In genomic region chr7:80134536-80135305, GRCh38 we compare ENCODE assay signal across 9 cellular contexts. TPM values are rescaled to one million over a fixed set of nuclear protein-coding genes. Genes with fewer than 3 reads are reported as not detected.
A peak's percentile ranks its signal among the peaks of the same experiment; 100 is the strongest.
DNase-seq lines count a peak whose midpoint lies in the region; ATAC-seq, FAIRE-seq and TF ChIP-seq lines count a peak whose summit lies in the region.
"Had no signal": no experiment of that assay in that cellular context is flagged by ENCODE, and none has a peak within 500 bp of the region (broad histone marks: within the 10 kb centered on the region; RNA-seq: fewer than 3 reads in every experiment).

TSS of gene GNAI1 (plus strand) at chr7:80134831. CDS start at chr7:80135161, 330 bp downstream.

- H2AFZ ChIP-seq in neural cell (ENCODE audit: low read depth, low read length): peak within 1 kb of the TSS; percentile 91

- DNase-seq in GM03348 (ENCODE audit: low spot score): peak; percentile 90
- peak; percentile 77 for DNase-seq in NCI-H774 (lab: John Stamatoyannopoulos, UW)
- DNase-seq in activated naive CD4-positive, alpha-beta T cell treated with anti-CD3 and anti-CD28 coated beads, Interleukin-2, amount 50 U/mL, for 72 hours (ENCODE audit: low spot score in 2 of 2): peak; percentile 29 to 56
- peak; percentile 73 for DNase-seq in globus pallidus (ENCODE audit: low spot score)
- peak; percentile 93 for DNase-seq in urothelium cell line (ENCODE audit: low spot score)
- no peak for DNase-seq in OCI-M2 (lab: John Stamatoyannopoulos, UW; ENCODE audit: unreplicated experiment)

- FAIRE-seq in urothelium cell line (lab: Jason Lieb, UNC): peak; percentile 90
- FAIRE-seq: endometrium had no signal

- H3K36me3 ChIP-seq in neural cell (ENCODE audit: insufficient read depth, low read length): no peaks in the 10 kb centered on the region

- no peaks in the 10 kb centered on the region for H3K27me3 ChIP-seq in neural cell (ENCODE audit: insufficient read depth, low read depth, low read length)

- peak; percentile 70 for TF ChIP-seq CTCF in neural cell (IDR thresholded peaks at IDR 0.05; ENCODE audit: poor library complexity, severe bottlenecking)

- H3F3A ChIP-seq in neural cell (ENCODE audit: insufficient read depth, low read length, poor library complexity, severe bottlenecking): peaks cover 7% of the 10 kb centered on the region

- peaks cover 0 to 5% of the 10 kb centered on the region in 2 donors for H3K9me3 Mint-ChIP-seq in activated naive CD4-positive, alpha-beta T cell treated with anti-CD3 and anti-CD28 coated beads, Interleukin-2, amount 50 U/mL, for 72 hours

- H3K36me3 Mint-ChIP-seq in activated naive CD4-positive, alpha-beta T cell treated with anti-CD3 and anti-CD28 coated beads, Interleukin-2, amount 50 U/mL, for 72 hours: peaks cover 10 to 27% of the 10 kb centered on the region in 2 donors

- peak within 1 kb of the TSS; percentile 64 for H3K4me2 ChIP-seq in neural cell (ENCODE audit: low read length)

- H4K20me1 ChIP-seq in neural cell (ENCODE audit: insufficient read depth): no peaks in the 10 kb centered on the region

- H3K9ac ChIP-seq in neural cell (ENCODE audit: low read length): peak within 1 kb of the TSS; percentile 81

- no peak for TF ChIP-seq EP300 in neural cell (conservative IDR thresholded peaks at IDR 0.05; ENCODE audit: poor library complexity, severe bottlenecking)

- H3K4me3 ChIP-seq in neural cell (ENCODE audit: low read length): peak within 1 kb of the TSS; percentile 93

- H3K79me2 ChIP-seq in neural cell (replicated peaks; ENCODE audit: insufficient read depth, low read length): peaks cover 23% of the 10 kb centered on the region

- H3K9me2 ChIP-seq in neural cell (ENCODE audit: insufficient read depth, low read length): no peaks in the 10 kb centered on the region

- peak within 1 kb of the TSS; percentile 12 to 83 for H3K27ac Mint-ChIP-seq in activated naive CD4-positive, alpha-beta T cell treated with anti-CD3 and anti-CD28 coated beads, Interleukin-2, amount 50 U/mL, for 72 hours

- peak; percentile 36 for ATAC-seq in HG02938 (IDR thresholded peaks at IDR 0.05; ENCODE audit: unreplicated experiment)
- ATAC-seq in activated naive CD4-positive, alpha-beta T cell treated with anti-CD3 and anti-CD28 coated beads, Interleukin-2, amount 50 U/mL, for 72 hours: peak; percentile 40 to 60

- TF ChIP-seq RAD21 in neural cell (conservative IDR thresholded peaks at IDR 0.05): peak; percentile 65

- H3K9me3 ChIP-seq in neural cell (ENCODE audit: low read length): no peaks in the 10 kb centered on the region

- peak within 1 kb of the TSS; percentile 48 for H3K27ac ChIP-seq in neural cell (ENCODE audit: low read length)

TF ChIP-seq in neural cell, 6 proteins besides CTCF, POLR2A, EP300 and RAD21:
- TF ChIP-seq MXI1 (conservative IDR thresholded peaks at IDR 0.05; ENCODE audit: poor library complexity, severe bottlenecking) (peak; percentile 63), POLR2AphosphoS5 (IDR thresholded peaks at IDR 0.05) (peak; percentile 47), SMC3 (conservative IDR thresholded peaks at IDR 0.05; ENCODE audit: poor library complexity) (peak; percentile 64), EZH2 (IDR thresholded peaks at IDR 0.05; ENCODE audit: borderline replicate concordance, insufficient read depth, low read length, poor library complexity, severe bottlenecking) (no peak), REST (IDR thresholded peaks at IDR 0.05; ENCODE audit: borderline replicate concordance) (no peak)

RNA-seq across cellular contexts. Expression of gene GNAI1, which starts in this region (rescaled TPM):
- 1 to 10 TPM; 3.6 TPM for total RNA-seq in activated naive CD4-positive, alpha-beta T cell treated with anti-CD3 and anti-CD28 coated beads, Interleukin-2, amount 50 U/mL, for 72 hours
- 69.3 and 71.2 TPM in 2 replicates for polyA plus RNA-seq in neural cell
- polyA minus RNA-seq in neural cell: 75.7 and 106 TPM in 2 replicates
